Comparison of ENCODE assay signal across 1 cellular context in genomic region chr2:117818921-117819320, GRCh38.
TF ChIP-seq lines count a peak whose summit lies in the region.

No MANE protein-coding gene starts in this region.

TF ChIP-seq in HepG2, 621 proteins besides CTCF, POLR2A, EP300 and RAD21:
- TF ChIP-seq REST (IDR thresholded peaks at IDR 0.05; ENCODE audit: borderline replicate concordance in 1 of 2, low read depth in 1 of 2, low read length in 2 of 2), result no peak
- peak; percentile 29; the same call in 1 of the 2 replicates for TF ChIP-seq RBFOX2 (IDR thresholded peaks at IDR 0.05; ENCODE audit: low read depth, low read length)
TF ChIP-seq in HepG2: peak in this region for 1.
